7 cellular contexts compared by ENCODE assay signal in genomic region chr12:1179128-1179527, GRCh38.
"Had no signal": no experiment of that assay in that cellular context is flagged by ENCODE, and none has a peak within 500 bp of the region (broad histone marks: within the 10 kb centered on the region; RNA-seq: fewer than 3 reads in every experiment).

No MANE protein-coding gene starts in this region.

- DNase-seq: GM23248, GOT3, H7, HFFc6, KBM-7 had no signal

- H3K36me3 ChIP-seq: HAP-1 had no signal

- H3K4me1 ChIP-seq: HAP-1 had no signal

- H3K9me3 ChIP-seq: HAP-1 had no signal

- H3K4me3 ChIP-seq: GM23248, HAP-1 had no signal

- H3K27ac ChIP-seq: GM23248, HL-60 had no signal
